21 cellular contexts compared by ENCODE assay signal in genomic region chr21:41832230-41833137, GRCh38. TPM values are rescaled to one million over a fixed set of nuclear protein-coding genes. Genes with fewer than 3 reads are reported as not detected.
DNase-seq lines count a peak whose midpoint lies in the region; TF ChIP-seq lines count a peak whose summit lies in the region.
"Had no signal": no experiment of that assay in that cellular context is flagged by ENCODE, and none has a peak within 500 bp of the region (broad histone marks: within the 10 kb centered on the region; RNA-seq: fewer than 3 reads in every experiment).

No MANE protein-coding gene starts in this region.

- H3K27me3 Mint-ChIP-seq in endodermal cell (ENCODE audit: insufficient read depth) (no peaks in the 10 kb centered on the region), osteocyte (ENCODE audit: unreplicated experiment) (no peaks in the 10 kb centered on the region)
- H3K27me3 Mint-ChIP-seq: activated naive CD8-positive, alpha-beta T cell treated with anti-CD3 and anti-CD28 coated beads, Interleukin-2, amount 50 U/mL, for 24 hours; naive thymus-derived CD8-positive, alpha-beta T cell; progenitor cell of endocrine pancreas had no signal

- no peak overlapping the region for H3K27ac Mint-ChIP-seq in endodermal cell
- H3K27ac Mint-ChIP-seq in osteocyte (ENCODE audit: unreplicated experiment), result no peak overlapping the region
- H3K27ac Mint-ChIP-seq: activated CD8-positive, alpha-beta T cell treated with anti-CD3 and anti-CD28 coated beads, Interleukin-2, amount 10 ng/mL, durations not matched to agents 7 days and 5 days; immature natural killer cell; progenitor cell of endocrine pancreas; WTC11 had no signal

- no peak overlapping the region for H4K5ac ChIP-seq in mesendoderm (ENCODE audit: low read length)

- no peak for TF ChIP-seq POLR2A in spleen (IDR thresholded peaks at IDR 0.05)

- intact Hi-C loops in spleen (cut with DNase I; ENCODE audit: low total_unique reads), result no loop called here

- H3K9me3 ChIP-seq in endodermal cell (ENCODE audit: control insufficient read depth, low read length) (no peaks in the 10 kb centered on the region), spleen (no peaks in the 10 kb centered on the region)
- H3K9me3 ChIP-seq: BLaER1 treated with 17β-estradiol and CSF1 and Interleukin-3, amounts not matched to agents 10 nM and 100 nM; breast epithelium had no signal

- no peaks in the 10 kb centered on the region for H3K79me2 ChIP-seq in mesendoderm (ENCODE audit: control insufficient read depth, insufficient read depth, low read length)

- no peak overlapping the region for H3K56ac ChIP-seq in mesendoderm (ENCODE audit: low read length)

- H3K79me1 ChIP-seq in mesendoderm (ENCODE audit: low read length), result no peaks in the 10 kb centered on the region

- no peak overlapping the region for H2AK5ac ChIP-seq in mesendoderm (ENCODE audit: low read length)

- H3K23ac ChIP-seq in mesendoderm (ENCODE audit: low read length), result no peak overlapping the region

- H3K4me1 ChIP-seq in endodermal cell (ENCODE audit: control insufficient read depth, insufficient read depth, low read length), result no peaks in the 10 kb centered on the region
- H3K4me1 ChIP-seq in spleen, result peaks cover 0 to 4% (median 0%) of the 10 kb centered on the region in 6 donors
- no peaks in the 10 kb centered on the region for H3K4me1 ChIP-seq in mesendoderm (ENCODE audit: control insufficient read depth, low read depth, low read length)
- H3K4me1 ChIP-seq: breast epithelium had no signal

- H3K4me3 ChIP-seq in endodermal cell (ENCODE audit: low read length), result no peak overlapping the region
- H3K4me3 ChIP-seq in spleen, result no peak overlapping the region
- H3K4me3 ChIP-seq in mesendoderm (ENCODE audit: low read length), result no peak overlapping the region
- H3K4me3 ChIP-seq: BLaER1 treated with 17β-estradiol and CSF1 and Interleukin-3, amounts not matched to agents 10 nM and 100 nM; breast epithelium; dorsolateral prefrontal cortex had no signal

- no peak overlapping the region for H3K4me2 ChIP-seq in mesendoderm (ENCODE audit: low read length)

- H3K27me3 ChIP-seq in endodermal cell (ENCODE audit: control insufficient read depth, insufficient read depth, low read length, poor library complexity, severe bottlenecking) (no peaks in the 10 kb centered on the region), spleen (replicated peaks in 1 of 7) (no peaks in the 10 kb centered on the region), mesendoderm (ENCODE audit: insufficient read depth, low read length, poor library complexity) (no peaks in the 10 kb centered on the region)
- H3K27me3 ChIP-seq: BLaER1 treated with 17β-estradiol and CSF1 and Interleukin-3, amounts not matched to agents 10 nM and 100 nM; breast epithelium; dorsolateral prefrontal cortex had no signal

- H3K36me3 Mint-ChIP-seq in endodermal cell (ENCODE audit: low read depth) (peaks cover 24% of the 10 kb centered on the region), osteocyte (ENCODE audit: unreplicated experiment) (peaks cover 11% of the 10 kb centered on the region)

- no peak overlapping the region for H4K8ac ChIP-seq in mesendoderm (ENCODE audit: low read depth, low read length)

- H3K36me3 ChIP-seq in endodermal cell (ENCODE audit: control insufficient read depth, insufficient read depth, low read length) (peaks cover 25% of the 10 kb centered on the region), spleen (peaks cover 0 to 77% (median 43%) of the 10 kb centered on the region in 6 donors), mesendoderm (ENCODE audit: control insufficient read depth, insufficient read depth, low read length) (no peaks in the 10 kb centered on the region)
- H3K36me3 ChIP-seq: breast epithelium had no signal

- H3K4me1 Mint-ChIP-seq in endodermal cell, result peaks cover 3% of the 10 kb centered on the region
- no peaks in the 10 kb centered on the region for H3K4me1 Mint-ChIP-seq in osteocyte (ENCODE audit: unreplicated experiment)
- H3K4me1 Mint-ChIP-seq: activated naive CD8-positive, alpha-beta T cell treated with anti-CD3 and anti-CD28 coated beads, Interleukin-2, amount 50 U/mL, for 24 hours; immature natural killer cell had no signal

- peak; percentile 29 for TF ChIP-seq CTCF in endodermal cell (conservative IDR thresholded peaks at IDR 0.05)
- no peak for TF ChIP-seq CTCF in spleen (IDR thresholded peaks at IDR 0.05 in 8 of 11, conservative IDR thresholded peaks at IDR 0.05 in 3 of 11)
- no peak for TF ChIP-seq CTCF in osteocyte (IDR thresholded peaks at IDR 0.05)

- H3K27ac ChIP-seq in endodermal cell (ENCODE audit: low read depth, low read length) (no peak overlapping the region), spleen (peak overlapping the region in 2 of 8 donors; percentile 52 to 53), mesendoderm (ENCODE audit: low read depth, low read length) (no peak overlapping the region)
- H3K27ac ChIP-seq: BLaER1 treated with 17β-estradiol and CSF1 and Interleukin-3, amounts not matched to agents 10 nM and 100 nM; breast epithelium; dorsolateral prefrontal cortex had no signal

- H3K4me3 Mint-ChIP-seq in endodermal cell, result no peak overlapping the region
- H3K4me3 Mint-ChIP-seq in osteocyte (ENCODE audit: unreplicated experiment), result no peak overlapping the region
- H3K4me3 Mint-ChIP-seq: activated CD8-positive, alpha-beta T cell treated with anti-CD3 and anti-CD28 coated beads, Interleukin-2, amount 10 ng/mL, durations not matched to agents 7 days and 5 days; activated naive CD8-positive, alpha-beta T cell treated with anti-CD3 and anti-CD28 coated beads, Interleukin-2, amount 50 U/mL, for 24 hours; immature natural killer cell; naive thymus-derived CD8-positive, alpha-beta T cell; WTC11 had no signal

- H2BK5ac ChIP-seq in mesendoderm (ENCODE audit: low read length), result no peak overlapping the region

- peak; percentile 57 for DNase-seq in activated effector memory CD4-positive, alpha-beta T cell treated with anti-CD3 and anti-CD28 coated beads, Interleukin-2, amount 50 U/mL, for 16 hours
- DNase-seq in activated effector memory CD4-positive, alpha-beta T cell treated with Interleukin-2 at 50 U/mL for 16 hours, result no peak
- DNase-seq in NCI-H510A (lab: John Stamatoyannopoulos, UW) (peak; percentile 78), endodermal cell (no peak), spleen (peak; percentile 55), mesendoderm (no peak), osteocyte (ENCODE audit: extremely low spot score, unreplicated experiment) (no peak), T-helper 9 cell (no peak)
- DNase-seq: activated CD8-positive, alpha-beta T cell treated with anti-CD3 and anti-CD28 coated beads, Interleukin-2, amount 10 ng/mL, durations not matched to agents 7 days and 5 days; activated naive CD8-positive, alpha-beta T cell treated with anti-CD3 and anti-CD28 coated beads, Interleukin-2, amount 50 U/mL, for 24 hours; GDM1; immature natural killer cell; naive thymus-derived CD8-positive, alpha-beta T cell; NCI-H1436 treated with DMSO at 0.1 percent for 48 hours; NCI-H2227 treated with DMSO at 0.1 percent for 48 hours; T-helper 1 cell had no signal

- no peak overlapping the region for H3K18ac ChIP-seq in mesendoderm (ENCODE audit: low read length)

- no peak overlapping the region for H2BK15ac ChIP-seq in mesendoderm (replicated peaks; ENCODE audit: low read depth)

- no peak overlapping the region for H2BK120ac ChIP-seq in mesendoderm (ENCODE audit: low read depth, low read length)

- no peak overlapping the region for H3K4ac ChIP-seq in mesendoderm (ENCODE audit: low read depth, low read length)

- 93 to 94% methylated on average over 10 to 17 of the region's 17 CpGs for WGBS in endodermal cell (ENCODE audit: insufficient coverage in 1 of 2, insufficient read length in 1 of 2), 2 experiments
- 89 to 99% (median 94%) methylated on average over 17 of the region's 17 CpGs for WGBS in spleen, 5 donors
- no CpG with 5 or more reads among the region's 17 CpGs for WGBS in mesendoderm (ENCODE audit: extremely low coverage, insufficient coverage, low lambda C conversion rate)

- H3K9me3 Mint-ChIP-seq in endodermal cell (no peaks in the 10 kb centered on the region), osteocyte (ENCODE audit: unreplicated experiment) (no peaks in the 10 kb centered on the region)
- H3K9me3 Mint-ChIP-seq: activated naive CD8-positive, alpha-beta T cell treated with anti-CD3 and anti-CD28 coated beads, Interleukin-2, amount 50 U/mL, for 24 hours; immature natural killer cell; naive thymus-derived CD8-positive, alpha-beta T cell; WTC11 had no signal

- H3K9ac ChIP-seq in endodermal cell (ENCODE audit: extremely low read depth, low read length, poor library complexity, severe bottlenecking) (no peak overlapping the region), mesendoderm (ENCODE audit: low read length) (no peak overlapping the region)
- H3K9ac ChIP-seq: BLaER1 treated with 17β-estradiol and CSF1 and Interleukin-3, amounts not matched to agents 10 nM and 100 nM had no signal

RNA-seq across cellular contexts. Expression of gene PRDM15, which starts 46.7 kb away (rescaled TPM):
- 10 to 100 TPM in 1 of 2 donors, 1 to 10 TPM in 1; 8.8 to 10.1 TPM for total RNA-seq in endodermal cell
- 8.4 TPM for polyA plus RNA-seq in endodermal cell (2013, experiment 1 of 2)
- 10.4 TPM for polyA plus RNA-seq in endodermal cell (2013, experiment 2 of 2)
- total RNA-seq in spleen, result 10 to 100 TPM in 6 of 7 donors, 1 to 10 TPM in 1; 8.4 to 18.0 (median 12.2) TPM
- polyA plus RNA-seq in spleen, result 1 to 10 TPM; 4.4 to 6.5 (median 6.0) TPM
- 3.9 TPM for polyA plus RNA-seq in mesendoderm (2013, experiment 1 of 2)
- 3.8 TPM for polyA plus RNA-seq in mesendoderm (2013, experiment 2 of 2)
- 6.6 and 11.4 TPM in 2 replicates for total RNA-seq in osteocyte

Comparison
In these comparisons a context has a peak if more than half of its experiments do, and no peak if none do; other contexts are left out.
1. DNase-seq: peak in activated effector memory CD4-positive, alpha-beta T cell treated with anti-CD3 and anti-CD28 coated beads, Interleukin-2, amount 50 U/mL, for 16 hours (single experiment), NCI-H510A (single experiment) and spleen (single experiment); none in activated effector memory CD4-positive, alpha-beta T cell treated with Interleukin-2 at 50 U/mL for 16 hours (single experiment), endodermal cell (single experiment), mesendoderm (single experiment), osteocyte (single experiment) and T-helper 9 cell (single experiment).